Comparison of ENCODE assay signal across 8 cellular contexts in genomic region chr17:75688209-75688771, GRCh38. TPM values are rescaled to one million over a fixed set of nuclear protein-coding genes. Genes with fewer than 3 reads are reported as not detected.
DNase-seq lines count a peak whose midpoint lies in the region; ATAC-seq and TF ChIP-seq lines count a peak whose summit lies in the region.
"Had no signal": no experiment of that assay in that cellular context is flagged by ENCODE, and none has a peak within 500 bp of the region (broad histone marks: within the 10 kb centered on the region; RNA-seq: fewer than 3 reads in every experiment).

No MANE protein-coding gene starts in this region.

- H4K20me1 ChIP-seq in Loucy (ENCODE audit: insufficient read depth, low read length, poor library complexity, severe bottlenecking), result peaks cover 7% of the 10 kb centered on the region

- no peaks in the 10 kb centered on the region for H3K27me3 Mint-ChIP-seq in activated CD8-positive, alpha-beta T cell treated with anti-CD3 and anti-CD28 coated beads for 36 hours
- H3K27me3 Mint-ChIP-seq in stimulated activated naive CD8-positive, alpha-beta T cell treated with anti-CD3 and anti-CD28 coated beads, Interleukin-15, amount 100 ng/mL, for 72 hours, result no peaks in the 10 kb centered on the region

- H3K4me2 ChIP-seq in Loucy (ENCODE audit: low read depth, low read length, poor library complexity, severe bottlenecking), result peak overlapping the region; percentile 64

- H3K36me3 Mint-ChIP-seq in activated CD8-positive, alpha-beta T cell treated with anti-CD3 and anti-CD28 coated beads for 36 hours (ENCODE audit: low read depth), result peaks cover 39% of the 10 kb centered on the region

- H3K9ac ChIP-seq in Loucy (ENCODE audit: low read depth, low read length, poor library complexity, severe bottlenecking), result peak overlapping the region; percentile 43

- no peaks in the 10 kb centered on the region for H3K27me3 ChIP-seq in Loucy (ENCODE audit: insufficient read depth, low read length, poor library complexity, severe bottlenecking)

- H3K9me3 Mint-ChIP-seq in activated CD8-positive, alpha-beta T cell treated with anti-CD3 and anti-CD28 coated beads for 36 hours, result no peaks in the 10 kb centered on the region
- H3K9me3 Mint-ChIP-seq in stimulated activated naive CD8-positive, alpha-beta T cell treated with anti-CD3 and anti-CD28 coated beads, Interleukin-15, amount 100 ng/mL, for 72 hours, result no peaks in the 10 kb centered on the region

- no peak overlapping the region for H3K4me3 Mint-ChIP-seq in activated CD8-positive, alpha-beta T cell treated with anti-CD3 and anti-CD28 coated beads for 36 hours
- H3K4me3 Mint-ChIP-seq in stimulated activated naive CD8-positive, alpha-beta T cell treated with anti-CD3 and anti-CD28 coated beads, Interleukin-15, amount 100 ng/mL, for 72 hours, result peak overlapping the region; percentile 36 to 70

- H3K4me1 ChIP-seq in Loucy (ENCODE audit: insufficient read depth, low read length, poor library complexity, severe bottlenecking), result peaks cover 52% of the 10 kb centered on the region

- CTCF ChIA-PET in activated CD8-positive, alpha-beta T cell treated with anti-CD3 and anti-CD28 coated beads for 36 hours (lab: Charles Lee), result interaction anchor here (1.1 to 25.7 kb wide), 5 partner anchors 9 to 59 kb away, joined by 3 to 347 read pairs (median 11); partner anchors contain the start of gene SMIM5

- DNase-seq in activated CD8-positive, alpha-beta T cell treated with anti-CD3 and anti-CD28 coated beads for 36 hours, result peak; percentile 56
- peak; percentile 75 for DNase-seq in foreskin melanocyte
- DNase-seq in stimulated activated naive CD8-positive, alpha-beta T cell treated with anti-CD3 and anti-CD28 coated beads, Interleukin-15, amount 100 ng/mL, for 72 hours, result peak; percentile 16 to 43
- no peak for DNase-seq in NCI-H187 (lab: John Stamatoyannopoulos, UW)
- DNase-seq in NCI-H748 treated with DMSO at 0.1 percent for 48 hours (lab: John Stamatoyannopoulos, UW), result no peak
- DNase-seq in RKO (ENCODE audit: low spot score), result no peak
- DNase-seq: OCI-M1 had no signal

- H3K79me2 ChIP-seq in Loucy (ENCODE audit: insufficient read depth, low read length), result peaks cover 82% of the 10 kb centered on the region

- POLR2A ChIA-PET in activated CD8-positive, alpha-beta T cell treated with anti-CD3 and anti-CD28 coated beads for 36 hours (lab: Charles Lee), result interaction anchor here (0.8 to 3.7 kb wide), 5 partner anchors 10 to 426 kb away, joined by 3 to 9 read pairs (median 3); partner anchors contain the start of genes MRPS7, RECQL5 and SAP30BP

- no peaks in the 10 kb centered on the region for H3K9me3 ChIP-seq in Loucy (ENCODE audit: insufficient read depth, low read depth, low read length)

- peaks cover 6% of the 10 kb centered on the region for H3F3A ChIP-seq in Loucy (ENCODE audit: low read depth)

- H3K27ac Mint-ChIP-seq in activated CD8-positive, alpha-beta T cell treated with anti-CD3 and anti-CD28 coated beads for 36 hours, result peak overlapping the region; percentile 86
- peak overlapping the region; percentile 65 to 93 for H3K27ac Mint-ChIP-seq in stimulated activated naive CD8-positive, alpha-beta T cell treated with anti-CD3 and anti-CD28 coated beads, Interleukin-15, amount 100 ng/mL, for 72 hours

- peaks cover 14% of the 10 kb centered on the region; the same call in 1 of the 2 replicates for H3K36me3 ChIP-seq in Loucy (ENCODE audit: insufficient read depth, low read length)

- peaks cover 74% of the 10 kb centered on the region for H3K4me1 Mint-ChIP-seq in activated CD8-positive, alpha-beta T cell treated with anti-CD3 and anti-CD28 coated beads for 36 hours (ENCODE audit: low read depth)
- peaks cover 83% of the 10 kb centered on the region for H3K4me1 Mint-ChIP-seq in stimulated activated naive CD8-positive, alpha-beta T cell treated with anti-CD3 and anti-CD28 coated beads, Interleukin-15, amount 100 ng/mL, for 72 hours

- no peak overlapping the region for H2AFZ ChIP-seq in Loucy (ENCODE audit: low read length)

- intact Hi-C loops in activated CD8-positive, alpha-beta T cell treated with anti-CD3 and anti-CD28 coated beads for 36 hours (cut with micrococcal nuclease), result no loop called here

- no peaks in the 10 kb centered on the region for H3K9me2 ChIP-seq in Loucy (replicated peaks; ENCODE audit: low read depth, low read length)

- no peak overlapping the region for H3K4me3 ChIP-seq in Loucy (ENCODE audit: low read length, poor library complexity, severe bottlenecking)

- peak; percentile 26 for ATAC-seq in activated CD8-positive, alpha-beta T cell treated with anti-CD3 and anti-CD28 coated beads for 36 hours
- peak; percentile 58 for ATAC-seq in stimulated activated naive CD8-positive, alpha-beta T cell treated with anti-CD3 and anti-CD28 coated beads, Interleukin-15, amount 100 ng/mL, for 72 hours

- TF ChIP-seq CTCF in Loucy (conservative IDR thresholded peaks at IDR 0.05; ENCODE audit: low read length), result no peak
- no peak for TF ChIP-seq CTCF in activated CD8-positive, alpha-beta T cell treated with anti-CD3 and anti-CD28 coated beads for 36 hours (IDR thresholded peaks at IDR 0.05)

RNA-seq across cellular contexts. Expression of gene SAP30BP, which starts 21.2 kb away (rescaled TPM):
- 10 to 100 TPM; 73.0 to 75.8 TPM for total RNA-seq in activated CD8-positive, alpha-beta T cell treated with anti-CD3 and anti-CD28 coated beads for 36 hours

RNA-seq across cellular contexts. Expression of gene RECQL5, which starts 21.3 kb away (rescaled TPM):
- 10 to 100 TPM; 33.3 to 34.2 TPM for total RNA-seq in activated CD8-positive, alpha-beta T cell treated with anti-CD3 and anti-CD28 coated beads for 36 hours

RNA-seq across cellular contexts. Expression of gene ITGB4, which starts 33.0 kb away (rescaled TPM):
- 1 to 10 TPM in 1 of 2 experiments, under 1 TPM in 1; 0.69 to 1.8 TPM for total RNA-seq in activated CD8-positive, alpha-beta T cell treated with anti-CD3 and anti-CD28 coated beads for 36 hours

RNA-seq across cellular contexts. Expression of gene SMIM5, which starts 55.1 kb away (rescaled TPM):
- under 1 TPM; 0.07 to 0.25 TPM for total RNA-seq in activated CD8-positive, alpha-beta T cell treated with anti-CD3 and anti-CD28 coated beads for 36 hours

Comparison
In these comparisons a context has a peak if more than half of its experiments do, and no peak if none do; other contexts are left out.
1. DNase-seq: peak in activated CD8-positive, alpha-beta T cell treated with anti-CD3 and anti-CD28 coated beads for 36 hours (single experiment), foreskin melanocyte (single experiment) and stimulated activated naive CD8-positive, alpha-beta T cell treated with anti-CD3 and anti-CD28 coated beads, Interleukin-15, amount 100 ng/mL, for 72 hours (2 of 2); none in NCI-H187 (0 of 2), NCI-H748 treated with DMSO at 0.1 percent for 48 hours (single experiment) and RKO (single experiment).